In genomic region chr3:35899245-35899644, GRCh38 we compare ENCODE assay signal across 24 cellular contexts.
A peak's percentile ranks its signal among the peaks of the same experiment; 100 is the strongest.
DNase-seq lines count a peak whose midpoint lies in the region; ATAC-seq and TF ChIP-seq lines count a peak whose summit lies in the region.
"Had no signal": no experiment of that assay in that cellular context is flagged by ENCODE, and none has a peak within 500 bp of the region (broad histone marks: within the 10 kb centered on the region; RNA-seq: fewer than 3 reads in every experiment).

No MANE protein-coding gene starts in this region.

- H3K4ac ChIP-seq in mesendoderm (ENCODE audit: low read depth, low read length) = no peak overlapping the region

- DNase-seq in SK-N-DZ (ENCODE audit: low spot score) = peak; percentile 75
- peak; percentile 13 for DNase-seq in mesendoderm
- no peak for DNase-seq in SIG-M5 treated with dmso at 0.1 percent for 504 hours (lab: John Stamatoyannopoulos, UW; ENCODE audit: unreplicated experiment)
- DNase-seq in NK-92 (lab: John Stamatoyannopoulos, UW; ENCODE audit: unreplicated experiment) = no peak
- DNase-seq: 8988T; ACHN; BE2C; C1 segment of cervical spinal cord; CD4-positive, alpha-beta memory T cell; CD4-positive, CD25-positive, alpha-beta regulatory T cell; CD8-positive, alpha-beta memory T cell; COR-L47; DMS 273 treated with DMSO at 0.1 percent for 48 hours; DMS53; DMS79; DND-41; EL; GDM1 had no signal

- H3K9ac ChIP-seq in mesendoderm (ENCODE audit: low read length) = no peak overlapping the region
- H3K9ac ChIP-seq: BLaER1 had no signal

- H3K4me3 ChIP-seq in mesendoderm (ENCODE audit: low read length) = no peak overlapping the region
- H3K4me3 ChIP-seq: BLaER1, GM12878 had no signal

- no peak overlapping the region for H2AK5ac ChIP-seq in mesendoderm (ENCODE audit: low read length)

- H3K56ac ChIP-seq in mesendoderm (ENCODE audit: low read length) = no peak overlapping the region

- H3K27me3 ChIP-seq in mesendoderm (ENCODE audit: insufficient read depth, low read length, poor library complexity) = no peaks in the 10 kb centered on the region
- H3K27me3 ChIP-seq: BE2C, BLaER1 had no signal

- no peak overlapping the region for H3K23ac ChIP-seq in mesendoderm (ENCODE audit: low read length)

- no peak for TF ChIP-seq CTCF in 22Rv1 (IDR thresholded peaks at IDR 0.05)

- H4K5ac ChIP-seq in mesendoderm (ENCODE audit: low read length) = no peak overlapping the region

- no peak overlapping the region for H3K4me2 ChIP-seq in mesendoderm (ENCODE audit: low read length)
- H3K4me2 ChIP-seq: BLaER1 had no signal

- peaks cover 2% of the 10 kb centered on the region for H3K4me1 ChIP-seq in mesendoderm (ENCODE audit: control insufficient read depth, low read depth, low read length)
- H3K4me1 ChIP-seq: BE2C, BLaER1 had no signal

- H3K79me2 ChIP-seq in mesendoderm (ENCODE audit: control insufficient read depth, insufficient read depth, low read length) = no peaks in the 10 kb centered on the region

- H4K8ac ChIP-seq in mesendoderm (ENCODE audit: low read depth, low read length) = no peak overlapping the region

- H3K36me3 ChIP-seq in mesendoderm (ENCODE audit: control insufficient read depth, insufficient read depth, low read length) = no peaks in the 10 kb centered on the region
- H3K36me3 ChIP-seq: BE2C, BLaER1 had no signal

- no peaks in the 10 kb centered on the region for H3K79me1 ChIP-seq in mesendoderm (ENCODE audit: low read length)

- no peak overlapping the region for H2BK5ac ChIP-seq in mesendoderm (ENCODE audit: low read length)

- no peak overlapping the region for H2BK15ac ChIP-seq in mesendoderm (replicated peaks; ENCODE audit: low read depth)

- H3K18ac ChIP-seq in mesendoderm (ENCODE audit: low read length) = no peak overlapping the region

- no peak overlapping the region for H2BK120ac ChIP-seq in mesendoderm (ENCODE audit: low read depth, low read length)

- H3K27ac ChIP-seq in 22Rv1 = peak overlapping the region; percentile 36
- no peak overlapping the region for H3K27ac ChIP-seq in mesendoderm (ENCODE audit: low read depth, low read length)
- H3K27ac ChIP-seq: BLaER1 had no signal

- ATAC-seq in SK-N-SH treated with all-trans-retinoic acid at 6 μM for 48 hours = no peak
- no peak for ATAC-seq in HG03097 (IDR thresholded peaks at IDR 0.05; ENCODE audit: low FRiP score, unreplicated experiment)
- no peak for ATAC-seq in GM19455 (IDR thresholded peaks at IDR 0.05; ENCODE audit: unreplicated experiment)
- ATAC-seq: GM12878 had no signal

TF ChIP-seq in SK-N-SH treated with all-trans-retinoic acid at 6 μM for 48 hours, 23 proteins besides CTCF, POLR2A, EP300 and RAD21:
- TF ChIP-seq ZNF8 (CRISPR knock-in tag; IDR thresholded peaks at IDR 0.05) (no peak), TOX (CRISPR knock-in tag; IDR thresholded peaks at IDR 0.05; ENCODE audit: borderline replicate concordance) (no peak), ISL1 (CRISPR knock-in tag; IDR thresholded peaks at IDR 0.05) (no peak), TSHZ2 (CRISPR knock-in tag; IDR thresholded peaks at IDR 0.05) (peak; percentile 75; the same call in 1 of the 2 replicates), TCF4 (CRISPR knock-in tag; IDR thresholded peaks at IDR 0.05; ENCODE audit: borderline replicate concordance) (peak; percentile 57; the same call in 1 of the 2 replicates)
TF ChIP-seq in SK-N-SH treated with all-trans-retinoic acid at 6 μM for 48 hours: peak in this region for 2.

Comparison
In these comparisons a context has a peak if more than half of its experiments do, and no peak if none do; other contexts are left out.
1. DNase-seq: peak in SK-N-DZ (single experiment) and mesendoderm (single experiment); none in SIG-M5 treated with dmso at 0.1 percent for 504 hours (single experiment) and NK-92 (single experiment).